In the genomic region with DNA sequence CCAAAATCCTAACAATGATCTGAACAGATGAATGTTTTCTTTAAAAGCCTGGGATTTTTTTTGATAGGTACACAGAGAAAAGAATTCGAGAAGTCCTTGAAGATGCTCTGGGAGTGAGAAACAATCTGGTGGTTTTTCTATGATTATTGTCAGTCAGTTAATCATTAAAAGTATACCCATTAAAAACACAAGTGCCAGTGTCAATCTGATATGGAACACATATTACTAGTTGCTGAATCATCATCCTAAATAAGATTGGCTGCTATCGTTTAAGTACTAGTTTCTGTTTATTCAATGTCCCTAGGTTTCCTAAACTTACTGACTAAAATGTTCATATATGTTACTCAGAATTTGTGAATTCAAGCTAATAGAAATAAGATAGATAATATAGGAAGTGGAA, we compare ENCODE assay signal across 21 cellular contexts. TPM values are rescaled to one million over a fixed set of nuclear protein-coding genes. Genes with fewer than 3 reads are reported as not detected.
"Had no signal": no experiment of that assay in that cellular context is flagged by ENCODE, and none has a peak within 500 bp of the region (broad histone marks: within the 10 kb centered on the region; RNA-seq: fewer than 3 reads in every experiment).

No MANE protein-coding gene starts in this region.

- H3K4me3 ChIP-seq: gastroesophageal sphincter, heart left ventricle, spleen, thoracic aorta, upper lobe of left lung had no signal

- H3K4me1 ChIP-seq: gastroesophageal sphincter, heart left ventricle, spleen, upper lobe of left lung had no signal

- H3K9me3 ChIP-seq: gastroesophageal sphincter, heart left ventricle, spleen, thoracic aorta, upper lobe of left lung had no signal

- H3K36me3 ChIP-seq: gastroesophageal sphincter, heart left ventricle, spleen, thoracic aorta, upper lobe of left lung had no signal

- DNase-seq: activated CD4-positive, alpha-beta memory T cell treated with anti-CD3 and anti-CD28 coated beads, Interleukin-2, amount 10 ng/mL, durations not matched to agents 7 days and 5 days; activated CD4-positive, alpha-beta T cell treated with anti-CD3 and anti-CD28 coated beads for 48 hours; activated effector memory CD4-positive, alpha-beta T cell treated with Interleukin-2 at 50 U/mL for 16 hours; activated naive CD4-positive, alpha-beta T cell treated with anti-CD3 and anti-CD28 coated beads for 36 hours; activated naive CD8-positive, alpha-beta T cell treated with anti-CD3 and anti-CD28 coated beads, Interleukin-2, amount 10 ng/mL, durations not matched to agents 7 days and 5 days; activated T-cell treated with anti-CD3 and anti-CD28 coated beads, Interleukin-2, amount 50 U/mL, for 72 hours; amniotic stem cell; cortex of kidney; endodermal cell; heart left ventricle; naive thymus-derived CD4-positive, alpha-beta T cell; occipital lobe; spleen; stimulated activated CD4-positive, alpha-beta T cell treated with anti-CD3 and anti-CD28 coated beads, Interleukin-4, amount 100 ng/mL, for 24 hours; stimulated activated naive CD4-positive, alpha-beta T cell treated with Interleukin-2 at 50 U/mL for 16 hours; T-helper 9 cell; upper lobe of left lung had no signal

- H3K27me3 ChIP-seq: gastroesophageal sphincter, heart left ventricle, spleen, upper lobe of left lung had no signal

RNA-seq across cellular contexts. Expression of a gene that starts 16.1 kb away (rescaled TPM):
- total RNA-seq: activated CD4-positive, alpha-beta memory T cell treated with anti-CD3 and anti-CD28 coated beads, Interleukin-2, amount 10 ng/mL, durations not matched to agents 7 days and 5 days; activated naive CD4-positive, alpha-beta T cell treated with anti-CD3 and anti-CD28 coated beads for 36 hours; activated naive CD8-positive, alpha-beta T cell treated with anti-CD3 and anti-CD28 coated beads, Interleukin-2, amount 10 ng/mL, durations not matched to agents 7 days and 5 days; lung microvascular endothelial cell; T-helper 1 cell treated with Interleukin-12 subunit alpha and Interleukin-12 subunit beta and Interleukin-4 antibody, amounts not matched to agents 30 ng/mL and 1 ng/mL, for 36 hours had no signal
